ENCODE assay signal across 1 cellular context in the genomic region with DNA sequence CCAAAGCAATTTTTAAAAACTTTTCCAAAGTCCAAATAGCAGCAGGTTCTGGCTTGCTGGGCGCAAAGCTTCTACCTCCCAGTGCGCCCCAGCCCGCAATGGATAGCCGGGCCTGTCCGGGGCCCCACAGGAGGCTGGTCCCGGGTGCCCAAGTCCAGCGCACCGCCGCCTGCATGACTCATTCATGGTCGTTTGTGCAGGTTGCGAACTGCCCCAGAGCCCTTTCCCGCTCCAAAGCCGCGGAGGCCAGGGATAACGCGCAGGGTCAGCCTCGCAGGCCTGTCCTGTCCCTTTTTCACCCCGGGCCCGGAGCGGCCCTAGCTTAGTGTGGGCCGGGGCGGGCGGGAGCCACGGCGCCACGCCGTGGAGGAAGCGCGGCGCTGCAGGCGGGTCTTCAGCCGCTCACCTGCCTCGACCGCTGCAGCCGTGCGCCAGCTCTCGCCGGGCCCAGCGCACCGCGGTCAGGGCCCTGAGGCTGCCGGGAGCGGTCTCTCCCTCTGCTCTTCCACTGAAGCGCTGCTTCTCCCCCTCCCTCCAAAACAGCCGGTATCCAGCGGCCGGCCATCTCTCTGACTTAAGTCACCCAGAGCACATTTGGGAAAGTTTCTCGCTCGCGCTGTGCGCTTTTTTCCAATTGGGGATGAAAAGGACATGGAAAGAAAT.
TF ChIP-seq lines count a peak whose summit lies in the region.

No MANE protein-coding gene starts in this region.

TF ChIP-seq in HepG2, 621 proteins besides CTCF, POLR2A, EP300 and RAD21 (continued from another document and continues in another):
- TF ChIP-seq, protein P1, sequence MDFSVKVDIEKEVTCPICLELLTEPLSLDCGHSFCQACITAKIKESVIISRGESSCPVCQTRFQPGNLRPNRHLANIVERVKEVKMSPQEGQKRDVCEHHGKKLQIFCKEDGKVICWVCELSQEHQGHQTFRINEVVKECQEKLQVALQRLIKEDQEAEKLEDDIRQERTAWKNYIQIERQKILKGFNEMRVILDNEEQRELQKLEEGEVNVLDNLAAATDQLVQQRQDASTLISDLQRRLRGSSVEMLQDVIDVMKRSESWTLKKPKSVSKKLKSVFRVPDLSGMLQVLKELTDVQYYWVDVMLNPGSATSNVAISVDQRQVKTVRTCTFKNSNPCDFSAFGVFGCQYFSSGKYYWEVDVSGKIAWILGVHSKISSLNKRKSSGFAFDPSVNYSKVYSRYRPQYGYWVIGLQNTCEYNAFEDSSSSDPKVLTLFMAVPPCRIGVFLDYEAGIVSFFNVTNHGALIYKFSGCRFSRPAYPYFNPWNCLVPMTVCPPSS (IDR thresholded peaks at IDR 0.05), result no peak
- no peak for TF ChIP-seq CENPT (CRISPR knock-in tag; IDR thresholded peaks at IDR 0.05; ENCODE audit: low read depth)
- TF ChIP-seq HNRNPK (IDR thresholded peaks at IDR 0.05; ENCODE audit: low read depth, low read length, poor library complexity, severe bottlenecking), result peak; percentile 46
- TF ChIP-seq ZNF543 (CRISPR knock-in tag; IDR thresholded peaks at IDR 0.05), result no peak
- no peak for TF ChIP-seq KDM5A (IDR thresholded peaks at IDR 0.05; ENCODE audit: borderline replicate concordance, low read length)
- no peak for TF ChIP-seq ZC3H13 (CRISPR knock-in tag; IDR thresholded peaks at IDR 0.05)
- no peak for TF ChIP-seq ZNF570 (CRISPR knock-in tag; IDR thresholded peaks at IDR 0.05; ENCODE audit: borderline replicate concordance)
- 0 out of 2 replicates have a peak, but pooled peaks have one; percentile 21 for TF ChIP-seq ZNF776 (CRISPR knock-in tag; IDR thresholded peaks at IDR 0.05)
- TF ChIP-seq GTF2F1 (IDR thresholded peaks at IDR 0.05; ENCODE audit: low read length), result no peak
- TF ChIP-seq, protein P2, sequence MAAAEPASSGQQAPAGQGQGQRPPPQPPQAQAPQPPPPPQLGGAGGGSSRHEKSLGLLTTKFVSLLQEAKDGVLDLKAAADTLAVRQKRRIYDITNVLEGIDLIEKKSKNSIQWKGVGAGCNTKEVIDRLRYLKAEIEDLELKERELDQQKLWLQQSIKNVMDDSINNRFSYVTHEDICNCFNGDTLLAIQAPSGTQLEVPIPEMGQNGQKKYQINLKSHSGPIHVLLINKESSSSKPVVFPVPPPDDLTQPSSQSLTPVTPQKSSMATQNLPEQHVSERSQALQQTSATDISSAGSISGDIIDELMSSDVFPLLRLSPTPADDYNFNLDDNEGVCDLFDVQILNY (CRISPR knock-in tag; conservative IDR thresholded peaks at IDR 0.05), result no peak; the same call in 1 of the 2 replicates
- TF ChIP-seq ZC3H4 (CRISPR knock-in tag; IDR thresholded peaks at IDR 0.05; ENCODE audit: borderline replicate concordance), result no peak
- TF ChIP-seq ZNF329 (CRISPR knock-in tag; IDR thresholded peaks at IDR 0.05; ENCODE audit: low read depth), result no peak
- no peak for TF ChIP-seq HNRNPH1 (optimal IDR thresholded peaks at IDR 0.05; ENCODE audit: low read depth, low read length)
- TF ChIP-seq, protein P3, sequence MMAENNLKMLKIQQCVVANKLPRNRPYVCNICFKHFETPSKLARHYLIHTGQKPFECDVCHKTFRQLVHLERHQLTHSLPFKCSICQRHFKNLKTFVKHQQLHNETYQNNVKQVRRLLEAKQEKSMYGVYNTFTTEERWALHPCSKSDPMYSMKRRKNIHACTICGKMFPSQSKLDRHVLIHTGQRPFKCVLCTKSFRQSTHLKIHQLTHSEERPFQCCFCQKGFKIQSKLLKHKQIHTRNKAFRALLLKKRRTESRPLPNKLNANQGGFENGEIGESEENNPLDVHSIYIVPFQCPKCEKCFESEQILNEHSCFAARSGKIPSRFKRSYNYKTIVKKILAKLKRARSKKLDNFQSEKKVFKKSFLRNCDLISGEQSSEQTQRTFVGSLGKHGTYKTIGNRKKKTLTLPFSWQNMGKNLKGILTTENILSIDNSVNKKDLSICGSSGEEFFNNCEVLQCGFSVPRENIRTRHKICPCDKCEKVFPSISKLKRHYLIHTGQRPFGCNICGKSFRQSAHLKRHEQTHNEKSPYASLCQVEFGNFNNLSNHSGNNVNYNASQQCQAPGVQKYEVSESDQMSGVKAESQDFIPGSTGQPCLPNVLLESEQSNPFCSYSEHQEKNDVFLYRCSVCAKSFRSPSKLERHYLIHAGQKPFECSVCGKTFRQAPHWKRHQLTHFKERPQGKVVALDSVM (CRISPR knock-in tag; IDR thresholded peaks at IDR 0.05), result peak; percentile 53
- no peak for TF ChIP-seq HOXA9 (CRISPR knock-in tag; IDR thresholded peaks at IDR 0.05; ENCODE audit: borderline replicate concordance)
- TF ChIP-seq ZNF782 (CRISPR knock-in tag; IDR thresholded peaks at IDR 0.05; ENCODE audit: borderline replicate concordance), result no peak
- TF ChIP-seq, protein P4, sequence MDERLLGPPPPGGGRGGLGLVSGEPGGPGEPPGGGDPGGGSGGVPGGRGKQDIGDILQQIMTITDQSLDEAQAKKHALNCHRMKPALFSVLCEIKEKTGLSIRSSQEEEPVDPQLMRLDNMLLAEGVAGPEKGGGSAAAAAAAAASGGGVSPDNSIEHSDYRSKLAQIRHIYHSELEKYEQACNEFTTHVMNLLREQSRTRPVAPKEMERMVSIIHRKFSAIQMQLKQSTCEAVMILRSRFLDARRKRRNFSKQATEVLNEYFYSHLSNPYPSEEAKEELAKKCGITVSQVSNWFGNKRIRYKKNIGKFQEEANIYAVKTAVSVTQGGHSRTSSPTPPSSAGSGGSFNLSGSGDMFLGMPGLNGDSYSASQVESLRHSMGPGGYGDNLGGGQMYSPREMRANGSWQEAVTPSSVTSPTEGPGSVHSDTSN (CRISPR knock-in tag; IDR thresholded peaks at IDR 0.05), result no peak
- TF ChIP-seq ZNF605 (CRISPR knock-in tag; IDR thresholded peaks at IDR 0.05), result peak; percentile 33; the same call in 1 of the 2 replicates
- no peak for TF ChIP-seq DNMT1 (CRISPR knock-in tag; IDR thresholded peaks at IDR 0.05)
- TF ChIP-seq KLF12 (CRISPR knock-in tag; IDR thresholded peaks at IDR 0.05; ENCODE audit: borderline replicate concordance), result no peak
- no peak for TF ChIP-seq ZNF652 (CRISPR knock-in tag; IDR thresholded peaks at IDR 0.05; ENCODE audit: borderline replicate concordance, low read depth)
- TF ChIP-seq PLRG1 (conservative IDR thresholded peaks at IDR 0.05), result no peak
- no peak for TF ChIP-seq YEATS2 (CRISPR knock-in tag; IDR thresholded peaks at IDR 0.05; ENCODE audit: borderline replicate concordance)
- TF ChIP-seq, protein P5, sequence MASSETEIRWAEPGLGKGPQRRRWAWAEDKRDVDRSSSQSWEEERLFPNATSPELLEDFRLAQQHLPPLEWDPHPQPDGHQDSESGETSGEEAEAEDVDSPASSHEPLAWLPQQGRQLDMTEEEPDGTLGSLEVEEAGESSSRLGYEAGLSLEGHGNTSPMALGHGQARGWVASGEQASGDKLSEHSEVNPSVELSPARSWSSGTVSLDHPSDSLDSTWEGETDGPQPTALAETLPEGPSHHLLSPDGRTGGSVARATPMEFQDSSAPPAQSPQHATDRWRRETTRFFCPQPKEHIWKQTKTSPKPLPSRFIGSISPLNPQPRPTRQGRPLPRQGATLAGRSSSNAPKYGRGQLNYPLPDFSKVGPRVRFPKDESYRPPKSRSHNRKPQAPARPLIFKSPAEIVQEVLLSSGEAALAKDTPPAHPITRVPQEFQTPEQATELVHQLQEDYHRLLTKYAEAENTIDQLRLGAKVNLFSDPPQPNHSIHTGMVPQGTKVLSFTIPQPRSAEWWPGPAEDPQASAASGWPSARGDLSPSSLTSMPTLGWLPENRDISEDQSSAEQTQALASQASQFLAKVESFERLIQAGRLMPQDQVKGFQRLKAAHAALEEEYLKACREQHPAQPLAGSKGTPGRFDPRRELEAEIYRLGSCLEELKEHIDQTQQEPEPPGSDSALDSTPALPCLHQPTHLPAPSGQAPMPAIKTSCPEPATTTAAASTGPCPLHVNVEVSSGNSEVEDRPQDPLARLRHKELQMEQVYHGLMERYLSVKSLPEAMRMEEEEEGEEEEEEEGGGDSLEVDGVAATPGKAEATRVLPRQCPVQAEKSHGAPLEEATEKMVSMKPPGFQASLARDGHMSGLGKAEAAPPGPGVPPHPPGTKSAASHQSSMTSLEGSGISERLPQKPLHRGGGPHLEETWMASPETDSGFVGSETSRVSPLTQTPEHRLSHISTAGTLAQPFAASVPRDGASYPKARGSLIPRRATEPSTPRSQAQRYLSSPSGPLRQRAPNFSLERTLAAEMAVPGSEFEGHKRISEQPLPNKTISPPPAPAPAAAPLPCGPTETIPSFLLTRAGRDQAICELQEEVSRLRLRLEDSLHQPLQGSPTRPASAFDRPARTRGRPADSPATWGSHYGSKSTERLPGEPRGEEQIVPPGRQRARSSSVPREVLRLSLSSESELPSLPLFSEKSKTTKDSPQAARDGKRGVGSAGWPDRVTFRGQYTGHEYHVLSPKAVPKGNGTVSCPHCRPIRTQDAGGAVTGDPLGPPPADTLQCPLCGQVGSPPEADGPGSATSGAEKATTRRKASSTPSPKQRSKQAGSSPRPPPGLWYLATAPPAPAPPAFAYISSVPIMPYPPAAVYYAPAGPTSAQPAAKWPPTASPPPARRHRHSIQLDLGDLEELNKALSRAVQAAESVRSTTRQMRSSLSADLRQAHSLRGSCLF (CRISPR knock-in tag; IDR thresholded peaks at IDR 0.05; ENCODE audit: borderline replicate concordance), result no peak
- TF ChIP-seq ZNF709 (CRISPR knock-in tag; IDR thresholded peaks at IDR 0.05), result no peak
- TF ChIP-seq, protein P6, sequence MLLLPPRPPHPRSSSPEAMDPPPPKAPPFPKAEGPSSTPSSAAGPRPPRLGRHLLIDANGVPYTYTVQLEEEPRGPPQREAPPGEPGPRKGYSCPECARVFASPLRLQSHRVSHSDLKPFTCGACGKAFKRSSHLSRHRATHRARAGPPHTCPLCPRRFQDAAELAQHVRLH (CRISPR knock-in tag; IDR thresholded peaks at IDR 0.05; ENCODE audit: borderline replicate concordance, low read depth), result 0 out of 2 replicates have a peak, but pooled peaks have one; percentile 56
- no peak for TF ChIP-seq NBN (conservative IDR thresholded peaks at IDR 0.05)
- no peak for TF ChIP-seq SIX4 (CRISPR knock-in tag; IDR thresholded peaks at IDR 0.05)
- no peak for TF ChIP-seq FLYWCH1 (CRISPR knock-in tag; IDR thresholded peaks at IDR 0.05)
- TF ChIP-seq ZFP1 (CRISPR knock-in tag; IDR thresholded peaks at IDR 0.05), result no peak
- no peak for TF ChIP-seq RCOR2 (CRISPR knock-in tag; IDR thresholded peaks at IDR 0.05)
- no peak for TF ChIP-seq PAF1 (CRISPR knock-in tag; IDR thresholded peaks at IDR 0.05)
- no peak for TF ChIP-seq MBD4 (IDR thresholded peaks at IDR 0.05; ENCODE audit: borderline replicate concordance, low read length)
- TF ChIP-seq ZNF83 (CRISPR knock-in tag; IDR thresholded peaks at IDR 0.05; ENCODE audit: borderline replicate concordance), result no peak
- TF ChIP-seq, protein P7, sequence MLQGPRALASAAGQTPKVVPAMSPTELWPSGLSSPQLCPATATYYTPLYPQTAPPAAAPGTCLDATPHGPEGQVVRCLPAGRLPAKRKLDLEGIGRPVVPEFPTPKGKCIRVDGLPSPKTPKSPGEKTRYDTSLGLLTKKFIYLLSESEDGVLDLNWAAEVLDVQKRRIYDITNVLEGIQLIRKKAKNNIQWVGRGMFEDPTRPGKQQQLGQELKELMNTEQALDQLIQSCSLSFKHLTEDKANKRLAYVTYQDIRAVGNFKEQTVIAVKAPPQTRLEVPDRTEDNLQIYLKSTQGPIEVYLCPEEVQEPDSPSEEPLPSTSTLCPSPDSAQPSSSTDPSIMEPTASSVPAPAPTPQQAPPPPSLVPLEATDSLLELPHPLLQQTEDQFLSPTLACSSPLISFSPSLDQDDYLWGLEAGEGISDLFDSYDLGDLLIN (CRISPR knock-in tag; IDR thresholded peaks at IDR 0.05; ENCODE audit: borderline replicate concordance), result no peak
- TF ChIP-seq, protein P8, sequence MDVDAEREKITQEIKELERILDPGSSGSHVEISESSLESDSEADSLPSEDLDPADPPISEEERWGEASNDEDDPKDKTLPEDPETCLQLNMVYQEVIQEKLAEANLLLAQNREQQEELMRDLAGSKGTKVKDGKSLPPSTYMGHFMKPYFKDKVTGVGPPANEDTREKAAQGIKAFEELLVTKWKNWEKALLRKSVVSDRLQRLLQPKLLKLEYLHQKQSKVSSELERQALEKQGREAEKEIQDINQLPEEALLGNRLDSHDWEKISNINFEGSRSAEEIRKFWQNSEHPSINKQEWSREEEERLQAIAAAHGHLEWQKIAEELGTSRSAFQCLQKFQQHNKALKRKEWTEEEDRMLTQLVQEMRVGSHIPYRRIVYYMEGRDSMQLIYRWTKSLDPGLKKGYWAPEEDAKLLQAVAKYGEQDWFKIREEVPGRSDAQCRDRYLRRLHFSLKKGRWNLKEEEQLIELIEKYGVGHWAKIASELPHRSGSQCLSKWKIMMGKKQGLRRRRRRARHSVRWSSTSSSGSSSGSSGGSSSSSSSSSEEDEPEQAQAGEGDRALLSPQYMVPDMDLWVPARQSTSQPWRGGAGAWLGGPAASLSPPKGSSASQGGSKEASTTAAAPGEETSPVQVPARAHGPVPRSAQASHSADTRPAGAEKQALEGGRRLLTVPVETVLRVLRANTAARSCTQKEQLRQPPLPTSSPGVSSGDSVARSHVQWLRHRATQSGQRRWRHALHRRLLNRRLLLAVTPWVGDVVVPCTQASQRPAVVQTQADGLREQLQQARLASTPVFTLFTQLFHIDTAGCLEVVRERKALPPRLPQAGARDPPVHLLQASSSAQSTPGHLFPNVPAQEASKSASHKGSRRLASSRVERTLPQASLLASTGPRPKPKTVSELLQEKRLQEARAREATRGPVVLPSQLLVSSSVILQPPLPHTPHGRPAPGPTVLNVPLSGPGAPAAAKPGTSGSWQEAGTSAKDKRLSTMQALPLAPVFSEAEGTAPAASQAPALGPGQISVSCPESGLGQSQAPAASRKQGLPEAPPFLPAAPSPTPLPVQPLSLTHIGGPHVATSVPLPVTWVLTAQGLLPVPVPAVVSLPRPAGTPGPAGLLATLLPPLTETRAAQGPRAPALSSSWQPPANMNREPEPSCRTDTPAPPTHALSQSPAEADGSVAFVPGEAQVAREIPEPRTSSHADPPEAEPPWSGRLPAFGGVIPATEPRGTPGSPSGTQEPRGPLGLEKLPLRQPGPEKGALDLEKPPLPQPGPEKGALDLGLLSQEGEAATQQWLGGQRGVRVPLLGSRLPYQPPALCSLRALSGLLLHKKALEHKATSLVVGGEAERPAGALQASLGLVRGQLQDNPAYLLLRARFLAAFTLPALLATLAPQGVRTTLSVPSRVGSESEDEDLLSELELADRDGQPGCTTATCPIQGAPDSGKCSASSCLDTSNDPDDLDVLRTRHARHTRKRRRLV (CRISPR knock-in tag; IDR thresholded peaks at IDR 0.05), result no peak
- TF ChIP-seq, protein P9, sequence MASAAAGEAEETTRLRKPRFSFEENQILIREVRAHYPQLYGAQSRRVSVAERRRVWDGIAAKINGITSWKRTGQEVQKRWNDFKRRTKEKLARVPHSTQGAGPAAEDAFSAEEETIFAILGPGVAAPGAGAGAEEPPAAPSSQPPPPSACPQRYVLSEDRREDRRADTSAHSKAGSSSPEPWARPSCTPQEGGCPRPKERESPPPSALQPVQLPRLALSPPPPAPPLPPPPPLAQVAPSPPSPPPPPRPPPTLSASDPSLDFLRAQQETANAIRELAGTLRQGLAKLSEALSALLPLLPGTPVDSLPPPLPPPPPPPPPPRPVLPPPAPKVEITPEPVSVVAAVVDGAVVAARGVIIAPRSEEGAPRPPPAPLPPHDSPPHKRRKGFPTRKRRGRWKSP (CRISPR knock-in tag; IDR thresholded peaks at IDR 0.05), result peak; percentile 76; the same call in 1 of the 2 replicates
